1 cellular context compared by ENCODE assay signal in the genomic region with DNA sequence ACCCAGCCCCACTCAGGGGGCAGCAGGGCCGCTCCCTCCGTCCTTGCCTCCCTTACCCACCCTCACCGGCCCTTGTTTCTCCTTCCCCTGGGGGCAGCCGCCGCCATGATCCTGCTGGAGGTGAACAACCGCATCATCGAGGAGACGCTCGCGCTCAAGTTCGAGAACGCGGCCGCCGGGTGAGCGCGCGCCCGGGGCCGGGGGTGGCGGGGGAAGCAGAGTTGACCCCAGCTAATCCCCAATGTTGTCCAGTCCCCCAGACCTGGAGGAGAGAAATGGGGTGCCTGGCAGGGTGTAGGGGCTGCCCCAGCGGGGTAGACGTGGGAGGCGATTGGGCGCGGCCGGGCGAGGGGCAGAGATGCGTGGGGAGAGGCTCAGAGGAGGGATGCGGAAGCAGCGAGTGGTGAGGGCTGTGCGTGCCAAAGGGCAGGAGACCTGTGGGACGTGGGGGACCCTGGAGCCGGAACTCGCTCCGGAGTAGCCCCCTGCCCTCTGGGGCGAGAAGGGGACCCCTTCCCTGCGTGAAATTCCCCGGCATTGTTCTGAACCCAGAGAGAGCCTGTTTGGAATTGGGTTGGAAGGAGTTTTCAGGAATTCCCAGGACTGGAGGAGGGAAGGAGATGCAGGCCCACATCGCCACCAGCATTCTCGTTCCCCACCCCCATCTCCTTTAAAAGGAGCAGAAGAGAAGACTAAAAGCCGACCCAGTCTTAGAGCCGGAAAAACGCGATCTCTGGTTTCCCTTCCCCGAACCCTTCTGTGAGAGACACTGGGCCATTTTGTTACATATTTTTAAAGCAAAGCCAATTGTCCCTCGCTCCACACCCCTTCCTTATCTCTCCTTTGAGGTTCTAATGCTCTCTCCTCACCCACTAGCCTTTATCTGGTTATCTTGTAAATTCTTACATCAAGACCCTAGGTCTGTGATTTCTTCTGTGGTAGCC.
A peak's percentile ranks its signal among the peaks of the same experiment; 100 is the strongest.
TF ChIP-seq lines count a peak whose summit lies in the region.

No MANE protein-coding gene starts in this region.

TF ChIP-seq in neural cell, 6 proteins besides CTCF, POLR2A, EP300 and RAD21:
- TF ChIP-seq MXI1 (conservative IDR thresholded peaks at IDR 0.05; ENCODE audit: poor library complexity, severe bottlenecking) = peak; percentile 37
- TF ChIP-seq, protein P1, sequence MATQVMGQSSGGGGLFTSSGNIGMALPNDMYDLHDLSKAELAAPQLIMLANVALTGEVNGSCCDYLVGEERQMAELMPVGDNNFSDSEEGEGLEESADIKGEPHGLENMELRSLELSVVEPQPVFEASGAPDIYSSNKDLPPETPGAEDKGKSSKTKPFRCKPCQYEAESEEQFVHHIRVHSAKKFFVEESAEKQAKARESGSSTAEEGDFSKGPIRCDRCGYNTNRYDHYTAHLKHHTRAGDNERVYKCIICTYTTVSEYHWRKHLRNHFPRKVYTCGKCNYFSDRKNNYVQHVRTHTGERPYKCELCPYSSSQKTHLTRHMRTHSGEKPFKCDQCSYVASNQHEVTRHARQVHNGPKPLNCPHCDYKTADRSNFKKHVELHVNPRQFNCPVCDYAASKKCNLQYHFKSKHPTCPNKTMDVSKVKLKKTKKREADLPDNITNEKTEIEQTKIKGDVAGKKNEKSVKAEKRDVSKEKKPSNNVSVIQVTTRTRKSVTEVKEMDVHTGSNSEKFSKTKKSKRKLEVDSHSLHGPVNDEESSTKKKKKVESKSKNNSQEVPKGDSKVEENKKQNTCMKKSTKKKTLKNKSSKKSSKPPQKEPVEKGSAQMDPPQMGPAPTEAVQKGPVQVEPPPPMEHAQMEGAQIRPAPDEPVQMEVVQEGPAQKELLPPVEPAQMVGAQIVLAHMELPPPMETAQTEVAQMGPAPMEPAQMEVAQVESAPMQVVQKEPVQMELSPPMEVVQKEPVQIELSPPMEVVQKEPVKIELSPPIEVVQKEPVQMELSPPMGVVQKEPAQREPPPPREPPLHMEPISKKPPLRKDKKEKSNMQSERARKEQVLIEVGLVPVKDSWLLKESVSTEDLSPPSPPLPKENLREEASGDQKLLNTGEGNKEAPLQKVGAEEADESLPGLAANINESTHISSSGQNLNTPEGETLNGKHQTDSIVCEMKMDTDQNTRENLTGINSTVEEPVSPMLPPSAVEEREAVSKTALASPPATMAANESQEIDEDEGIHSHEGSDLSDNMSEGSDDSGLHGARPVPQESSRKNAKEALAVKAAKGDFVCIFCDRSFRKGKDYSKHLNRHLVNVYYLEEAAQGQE (IDR thresholded peaks at IDR 0.05; ENCODE audit: borderline replicate concordance) = no peak
